24 cellular contexts compared by ENCODE assay signal in the genomic region with DNA sequence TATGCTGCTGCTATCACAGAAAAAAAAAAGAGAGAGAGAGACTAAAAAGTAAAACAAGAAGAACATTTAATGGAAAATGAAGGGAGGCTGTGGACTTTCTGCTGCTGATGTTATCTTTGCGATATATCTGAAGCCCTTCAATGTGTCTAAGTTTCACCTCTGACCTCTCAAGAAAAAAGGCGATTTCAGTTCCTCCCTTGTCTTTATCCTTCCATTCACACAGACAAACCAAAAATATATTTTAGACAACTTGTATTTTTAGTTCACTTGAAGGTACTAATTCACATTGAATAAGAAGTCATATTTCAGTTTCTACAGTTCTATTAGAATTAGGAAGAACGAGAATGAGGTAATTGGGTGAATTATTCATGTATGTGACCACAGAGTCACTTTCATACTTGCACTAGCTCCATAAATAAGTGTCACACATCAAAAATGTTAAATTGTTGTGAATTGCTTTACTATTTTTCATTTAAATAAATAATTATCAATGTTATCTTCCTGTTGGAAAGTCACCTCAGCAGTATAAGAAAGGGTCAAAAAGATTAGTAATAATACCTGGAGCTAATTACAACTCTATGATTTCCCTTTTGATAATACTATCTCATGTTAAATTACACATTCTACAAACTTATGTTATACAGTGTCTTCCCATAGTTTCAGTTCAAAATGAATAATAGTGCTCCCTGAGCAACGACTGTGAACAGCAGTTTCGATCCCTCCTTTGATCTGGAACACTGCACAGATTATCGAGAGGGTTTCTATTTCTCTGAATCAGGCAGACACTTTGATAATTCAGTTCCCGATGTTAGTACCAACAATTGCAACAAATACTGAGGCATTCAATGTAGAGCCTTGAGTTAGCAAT.
"Had no signal": no experiment of that assay in that cellular context is flagged by ENCODE, and none has a peak within 500 bp of the region (broad histone marks: within the 10 kb centered on the region; RNA-seq: fewer than 3 reads in every experiment).

No MANE protein-coding gene starts in this region.

- H3K27me3 ChIP-seq: gastrocnemius medialis, neural progenitor cell, stomach, thyroid gland, vagina had no signal

- H3K4me3 ChIP-seq: gastrocnemius medialis, lung, neural progenitor cell, smooth muscle cell, stomach, thyroid gland, vagina had no signal

- H3K9me3 ChIP-seq: gastrocnemius medialis, stomach, thyroid gland, vagina had no signal

- H3K27ac ChIP-seq: epithelial cell of prostate, gastrocnemius medialis, neural progenitor cell, parathyroid adenoma, stomach, thyroid gland, vagina had no signal

- ATAC-seq: esophagus mucosa; gastrocnemius medialis; left lobe of liver; natural killer cell; sciatic nerve; stimulated activated effector memory CD8-positive, alpha-beta T cell treated with anti-CD3 and anti-CD28 coated beads, Interleukin-12 subunit alpha, Interleukin-12 subunit beta, amount 100 ng/mL, for 72 hours had no signal

- DNase-seq: effector CD8-positive, alpha-beta T cell; endodermal cell; foreskin fibroblast; gastrocnemius medialis; head of caudate nucleus; natural killer cell; stimulated activated CD4-positive, alpha-beta T cell treated with anti-CD3 and anti-CD28 coated beads, Interleukin-12 subunit alpha, Interleukin-12 subunit beta, amount 100 ng/mL, for 4 hours; stimulated activated CD4-positive, alpha-beta T cell treated with anti-CD3 and anti-CD28 coated beads, Interleukin-1b, Interleukin-23, amount 100 ng/mL, for 48 hours; stimulated activated CD4-positive, alpha-beta T cell treated with anti-CD3 and anti-CD28 coated beads, Interleukin-4, amount 100 ng/mL, for 24 hours; stimulated activated naive CD4-positive, alpha-beta T cell treated with Interleukin-2 at 50 U/mL for 16 hours; stomach; thyroid gland; trophoblast cell had no signal

- H3K4me1 ChIP-seq: neural progenitor cell, parathyroid adenoma, thyroid gland, vagina had no signal

- H3K4me2 ChIP-seq: neural progenitor cell, smooth muscle cell had no signal

- FAIRE-seq: keratinocyte had no signal
